Comparison of ENCODE assay signal across 8 cellular contexts in genomic region chr1:40039245-40039756, GRCh38. TPM values are rescaled to one million over a fixed set of nuclear protein-coding genes. Genes with fewer than 3 reads are reported as not detected.
A peak's percentile ranks its signal among the peaks of the same experiment; 100 is the strongest.
DNase-seq lines count a peak whose midpoint lies in the region; ATAC-seq, FAIRE-seq and TF ChIP-seq lines count a peak whose summit lies in the region.

No MANE protein-coding gene starts in this region.

- peaks cover 38% of the 10 kb centered on the region for H3K79me2 ChIP-seq in endothelial cell of umbilical vein (ENCODE audit: control insufficient read depth, insufficient read depth, low read length)

- peaks cover 26% of the 10 kb centered on the region for H3K4me1 ChIP-seq in RWPE2 (ENCODE audit: insufficient read depth, poor library complexity, severe bottlenecking)
- peaks cover 39% of the 10 kb centered on the region for H3K4me1 ChIP-seq in endothelial cell of umbilical vein (ENCODE audit: control insufficient read depth, extremely low read depth, insufficient read depth, low read length)

- H4K20me1 ChIP-seq in endothelial cell of umbilical vein (replicated peaks; ENCODE audit: control insufficient read depth, extremely low read depth, insufficient read depth, low read length) = peaks cover 5% of the 10 kb centered on the region

- no peaks in the 10 kb centered on the region for H3K27me3 ChIP-seq in RWPE2 (ENCODE audit: insufficient read depth, poor library complexity, severe bottlenecking)
- H3K27me3 ChIP-seq in endothelial cell of umbilical vein (ENCODE audit: control insufficient read depth in 2 of 2, insufficient read depth in 2 of 2, low read length in 2 of 2) = no peaks in the 10 kb centered on the region

- in situ Hi-C loops in ACHN (cut with HindIII; ENCODE audit: low pct_ligation_motif_present, low pct_unique_long_range_greater_than_20kb, low sequenced_read_pairs) = no loop called here

- no peaks in the 10 kb centered on the region for H3K9me1 ChIP-seq in endothelial cell of umbilical vein (replicated peaks; ENCODE audit: control insufficient read depth, extremely low read depth, insufficient read depth, low read length)

- peak overlapping the region; percentile 76 to 100 (median 95) for H3K4me3 Mint-ChIP-seq in naive thymus-derived CD8-positive, alpha-beta T cell

- DNase-seq in NCI-H748 treated with DMSO at 0.1 percent for 48 hours (lab: John Stamatoyannopoulos, UW) = peak; percentile 99
- DNase-seq in NCI-H748 (lab: John Stamatoyannopoulos, UW; ENCODE audit: unreplicated experiment) = no peak
- DNase-seq in RWPE2 (ENCODE audit: low spot score) = no peak
- DNase-seq in endothelial cell of umbilical vein (ENCODE audit: low read depth, low spot score) = peak; percentile 66
- no peak for DNase-seq in naive thymus-derived CD8-positive, alpha-beta T cell
- DNase-seq in ACHN = no peak

- peak overlapping the region; percentile 78 to 99 (median 96) for H3K27ac Mint-ChIP-seq in naive thymus-derived CD8-positive, alpha-beta T cell

- H3K4me2 ChIP-seq in endothelial cell of umbilical vein (ENCODE audit: insufficient read depth, low read length) = peak overlapping the region; percentile 66

- BruUV-seq in endothelial cell of umbilical vein (replicated peaks; lab: Mats Ljungman, UMichigan) = no TSS peak

- no peaks in the 10 kb centered on the region for H3K27me3 Mint-ChIP-seq in naive thymus-derived CD8-positive, alpha-beta T cell

- peaks cover 10 to 28% (median 17%) of the 10 kb centered on the region in 3 donors for H3K36me3 Mint-ChIP-seq in naive thymus-derived CD8-positive, alpha-beta T cell

- peak; percentile 15 for ATAC-seq in HG03460 (IDR thresholded peaks at IDR 0.05; ENCODE audit: unreplicated experiment)
- no peak for ATAC-seq in RWPE2 (ENCODE audit: low read depth)
- ATAC-seq in naive thymus-derived CD8-positive, alpha-beta T cell = peak; percentile 26 to 28
- no peak for ATAC-seq in esophagus mucosa

- CTCF ChIA-PET in endothelial cell of umbilical vein (lab: Charles Lee) = interaction anchor here (1.1 to 1.8 kb wide), 10 partner anchors 9 to 138 kb away, joined by 3 to 9 read pairs (median 5); no protein-coding TSS in a partner anchor

- FAIRE-seq in endothelial cell of umbilical vein (lab: Jason Lieb, UNC) = peak; percentile 86

- no peaks in the 10 kb centered on the region for H3K9me3 ChIP-seq in RWPE2 (ENCODE audit: severe bottlenecking)
- no peaks in the 10 kb centered on the region for H3K9me3 ChIP-seq in endothelial cell of umbilical vein (replicated peaks; ENCODE audit: control insufficient read depth, insufficient read depth, low read length)

- no peak for TF ChIP-seq POLR2A in endothelial cell of umbilical vein (IDR thresholded peaks at IDR 0.05; ENCODE audit: low read depth, low read length)

- H3K36me3 ChIP-seq in RWPE2 (ENCODE audit: low read depth) (peaks cover 30% of the 10 kb centered on the region), endothelial cell of umbilical vein (ENCODE audit: control insufficient read depth in 2 of 2, extremely low read depth in 1 of 2, insufficient read depth in 2 of 2, low read length in 2 of 2) (no peaks in the 10 kb centered on the region)

- H3K27ac ChIP-seq in RWPE2 (ENCODE audit: poor library complexity, severe bottlenecking) (peak overlapping the region; percentile 92), endothelial cell of umbilical vein (ENCODE audit: insufficient read depth, low read depth, low read length) (peak overlapping the region; percentile 80)

- H2AFZ ChIP-seq in endothelial cell of umbilical vein (ENCODE audit: low read depth, low read length) = peak overlapping the region; percentile 66

- TF ChIP-seq CTCF in RWPE2 (IDR thresholded peaks at IDR 0.05; ENCODE audit: poor library complexity, severe bottlenecking) (no peak), endothelial cell of umbilical vein (IDR thresholded peaks at IDR 0.05; ENCODE audit: extremely low read depth in 1 of 2, insufficient read depth in 1 of 2, low read depth in 1 of 2, low read length in 2 of 2) (no peak)

- H3K9me3 Mint-ChIP-seq in naive thymus-derived CD8-positive, alpha-beta T cell = no peaks in the 10 kb centered on the region

- POLR2A ChIA-PET in endothelial cell of umbilical vein (lab: Charles Lee) = no interaction called here
- POLR2A ChIA-PET in naive thymus-derived CD8-positive, alpha-beta T cell (lab: Charles Lee) = interaction anchor here (0.6 to 15.8 kb wide), 14 partner anchors 11 to 652 kb away, joined by 3 to 246 read pairs (median 6); partner anchors contain the start of genes COL9A2, MFSD2A, NFYC and RLF

- dilution Hi-C loops in endothelial cell of umbilical vein (cut with MboI; ENCODE audit: extremely low pct_ligation_motif_present, low sequenced_read_pairs) = no loop called here

- H3K4me3 ChIP-seq in RWPE2 (ENCODE audit: severe bottlenecking) (peak overlapping the region; percentile 76), endothelial cell of umbilical vein (replicated peaks in 1 of 3; ENCODE audit: insufficient read depth in 1 of 3, low read depth in 1 of 3, low read length in 3 of 3) (peak overlapping the region in 2 of 3 experiments; percentile 70 to 76)

- H3K9ac ChIP-seq in endothelial cell of umbilical vein (replicated peaks; ENCODE audit: extremely low read depth, insufficient read depth, low read length) = peak overlapping the region; percentile 84

- H3K4me1 Mint-ChIP-seq in naive thymus-derived CD8-positive, alpha-beta T cell = peaks cover 34 to 85% (median 72%) of the 10 kb centered on the region in 4 donors

- intact Hi-C loops in endothelial cell of umbilical vein (cut with micrococcal nuclease) = no loop called here

TF ChIP-seq in endothelial cell of umbilical vein, 7 proteins besides CTCF, POLR2A, EP300 and RAD21:
- TF ChIP-seq JUN (IDR thresholded peaks at IDR 0.05; ENCODE audit: borderline replicate concordance, insufficient read depth, insufficient read length, low read depth) (no peak), POLR2AphosphoS5 (IDR thresholded peaks at IDR 0.05; ENCODE audit: insufficient read depth, low read depth, low read length) (no peak), GATA2 (IDR thresholded peaks at IDR 0.05; ENCODE audit: insufficient read depth, insufficient read length, low read depth, low read length) (no peak), EZH2 (IDR thresholded peaks at IDR 0.05; ENCODE audit: borderline replicate concordance, low read depth, low read length, severe bottlenecking) (no peak), MYC (IDR thresholded peaks at IDR 0.05; ENCODE audit: low read depth, low read length) (no peak), FOS (IDR thresholded peaks at IDR 0.05; ENCODE audit: borderline replicate concordance, insufficient read depth, low read length) (no peak), MAX (IDR thresholded peaks at IDR 0.05; ENCODE audit: insufficient read depth, insufficient read length) (no peak)

RNA-seq across cellular contexts. Expression of gene CAP1, which starts 1.2 kb away (rescaled TPM):
- total RNA-seq in endothelial cell of umbilical vein = 415 and 427 TPM in 2 replicates
- 187 and 191 TPM in 2 replicates for polyA plus RNA-seq in endothelial cell of umbilical vein
- 229 and 245 TPM in 2 replicates for polyA plus RNA-seq in endothelial cell of umbilical vein (2011; cell fraction: cytosol; rRNA removed)
- polyA plus RNA-seq in endothelial cell of umbilical vein (2011; cell fraction: nucleus; rRNA removed) = 169 and 215 TPM in 2 replicates
- polyA plus RNA-seq in endothelial cell of umbilical vein (2012) = 240 and 383 TPM in 2 replicates
- polyA minus RNA-seq in endothelial cell of umbilical vein = 260 and 283 TPM in 2 replicates
- 65.5 TPM for polyA minus RNA-seq in endothelial cell of umbilical vein (2011; cell fraction: cytosol; rRNA and poly(A)+ RNA removed)
- polyA minus RNA-seq in endothelial cell of umbilical vein (2011; cell fraction: nucleus; rRNA and poly(A)+ RNA removed) = 82.5 and 108 TPM in 2 replicates
- 100 to 1,000 TPM; 313 to 314 TPM for total RNA-seq in naive thymus-derived CD8-positive, alpha-beta T cell
- 100 to 1,000 TPM; 610 to 675 (median 672) TPM for polyA plus RNA-seq in naive thymus-derived CD8-positive, alpha-beta T cell
- total RNA-seq in esophagus mucosa = 240 TPM

RNA-seq across cellular contexts. Expression of gene PPT1, which starts 57.8 kb away (rescaled TPM):
- total RNA-seq in endothelial cell of umbilical vein = 121 and 131 TPM in 2 replicates
- 53.3 and 58.0 TPM in 2 replicates for polyA plus RNA-seq in endothelial cell of umbilical vein
- polyA plus RNA-seq in endothelial cell of umbilical vein (2011; cell fraction: cytosol; rRNA removed) = 62.8 and 70.7 TPM in 2 replicates
- polyA plus RNA-seq in endothelial cell of umbilical vein (2011; cell fraction: nucleus; rRNA removed) = 30.8 and 36.8 TPM in 2 replicates
- polyA plus RNA-seq in endothelial cell of umbilical vein (2012) = 87.7 and 126 TPM in 2 replicates
- polyA minus RNA-seq in endothelial cell of umbilical vein = 81.5 and 136 TPM in 2 replicates
- 60.6 TPM for polyA minus RNA-seq in endothelial cell of umbilical vein (2011; cell fraction: cytosol; rRNA and poly(A)+ RNA removed)
- polyA minus RNA-seq in endothelial cell of umbilical vein (2011; cell fraction: nucleus; rRNA and poly(A)+ RNA removed) = 25.8 TPM in 2 replicates
- 10 to 100 TPM; 70.9 to 72.9 TPM for total RNA-seq in naive thymus-derived CD8-positive, alpha-beta T cell
- 100 to 1,000 TPM; 236 to 267 (median 237) TPM for polyA plus RNA-seq in naive thymus-derived CD8-positive, alpha-beta T cell
- total RNA-seq in esophagus mucosa = 41.0 TPM

Comparison
In these comparisons a context has a peak if more than half of its experiments do, and no peak if none do; other contexts are left out.
1. DNase-seq: peak in NCI-H748 treated with DMSO at 0.1 percent for 48 hours (single experiment) and endothelial cell of umbilical vein (single experiment); none in NCI-H748 (single experiment), RWPE2 (single experiment), naive thymus-derived CD8-positive, alpha-beta T cell (0 of 10) and ACHN (single experiment).
2. ATAC-seq: peak in HG03460 (single experiment) and naive thymus-derived CD8-positive, alpha-beta T cell (2 of 2); none in RWPE2 (single experiment) and esophagus mucosa (single experiment).